ENCODE assay signal across 8 cellular contexts in the genomic region with DNA sequence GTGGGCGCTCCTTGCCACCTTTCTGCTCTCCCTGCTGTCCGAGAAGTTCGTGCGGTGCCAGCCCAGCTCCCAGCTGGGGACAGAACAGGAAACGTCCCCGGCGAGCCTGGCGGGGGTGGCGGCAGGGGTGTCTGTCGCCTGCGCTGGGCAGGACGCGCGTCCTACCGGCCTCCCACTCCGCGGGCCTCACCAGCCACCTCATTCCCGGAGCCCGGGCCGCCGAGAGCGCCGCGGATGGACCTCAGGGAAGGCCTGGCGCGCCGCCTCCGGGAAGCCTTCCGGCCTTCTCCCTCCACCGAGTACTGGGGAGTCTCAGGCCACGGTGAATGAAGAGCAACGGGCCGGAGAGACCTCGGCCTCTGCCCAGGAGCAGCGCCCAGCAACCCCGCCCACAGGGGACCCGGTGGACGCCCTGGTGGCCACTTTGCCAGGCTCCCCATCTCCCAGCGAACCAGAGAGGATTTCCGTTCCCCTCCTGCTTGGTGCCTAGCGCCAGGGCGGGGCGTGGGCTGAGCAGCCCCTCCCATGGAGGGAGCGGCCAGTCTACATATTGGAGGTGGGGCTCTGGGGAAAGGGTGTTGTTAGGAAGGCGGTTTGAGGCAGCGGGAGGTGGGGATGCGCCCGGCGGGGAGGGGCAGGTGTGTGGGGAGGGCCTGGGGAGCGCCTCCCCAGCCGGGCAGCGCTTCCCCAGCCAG. TPM values are rescaled to one million over a fixed set of nuclear protein-coding genes. Genes with fewer than 3 reads are reported as not detected.
DNase-seq lines count a peak whose midpoint lies in the region; ATAC-seq and TF ChIP-seq lines count a peak whose summit lies in the region.

No MANE protein-coding gene starts in this region.

- peaks cover 38% of the 10 kb centered on the region for H3K4me1 ChIP-seq in HUES64 (ENCODE audit: insufficient read depth, low read length)
- peaks cover 4% of the 10 kb centered on the region for H3K4me1 ChIP-seq in foreskin keratinocyte
- H3K4me1 ChIP-seq in neuronal stem cell (ENCODE audit: control insufficient read depth in 2 of 2, insufficient read depth in 1 of 2, low read depth in 1 of 2, low read length in 2 of 2): peaks cover 53 to 65% of the 10 kb centered on the region in 2 donors

- H2BK12ac ChIP-seq in neuronal stem cell (ENCODE audit: low read length): peak overlapping the region; percentile 98

- no peaks in the 10 kb centered on the region for H3K9me3 ChIP-seq in HUES64 (ENCODE audit: insufficient read depth, low read depth, low read length)
- H3K9me3 ChIP-seq in neuronal stem cell (replicated peaks in 1 of 2; ENCODE audit: control insufficient read depth in 2 of 2, insufficient read depth in 1 of 2, low read depth in 1 of 2, low read length in 2 of 2): no peaks in the 10 kb centered on the region

- H2BK120ac ChIP-seq in neuronal stem cell (ENCODE audit: low read depth, low read length): peak overlapping the region; percentile 98

- peaks cover 13% of the 10 kb centered on the region; the same call in 1 of the 2 replicates for H3K27me3 ChIP-seq in HUES64 (ENCODE audit: insufficient read depth, low read length)
- no peaks in the 10 kb centered on the region for H3K27me3 ChIP-seq in foreskin keratinocyte
- peaks cover 0 to 4% (median 0%) of the 10 kb centered on the region in 3 experiments for H3K27me3 ChIP-seq in neuronal stem cell (ENCODE audit: control insufficient read depth in 3 of 3, insufficient read depth in 3 of 3, low read depth in 1 of 3, low read length in 3 of 3)

- peak overlapping the region; percentile 95 for H3K4ac ChIP-seq in neuronal stem cell (ENCODE audit: low read length)

- under 1% methylated on average over 52 of the region's 52 CpGs for WGBS in HUES64
- WGBS in neuronal stem cell (ENCODE audit: extremely low coverage in 2 of 2, insufficient read length in 2 of 2, insufficient replicate concordance in 1 of 2), 2 donors: no CpG with 5 or more reads among the region's 52 CpGs

- H2AFZ ChIP-seq in neuronal stem cell (ENCODE audit: low read length): peak overlapping the region; percentile 77

- POLR2A ChIA-PET in RWPE1 (lab: Yijun Ruan, JAX; ENCODE audit: low non-redundant PET): no interaction called here

- ATAC-seq in GM21390 (IDR thresholded peaks at IDR 0.05; ENCODE audit: unreplicated experiment) (peak; percentile 32), foreskin keratinocyte (peak; percentile 72)

- peak overlapping the region; percentile 97 for H3K23ac ChIP-seq in neuronal stem cell (ENCODE audit: low read depth, low read length, poor library complexity)

- H3K4me3 ChIP-seq in HUES64 (ENCODE audit: low read length) (peak overlapping the region; percentile 66), neuronal stem cell (ENCODE audit: low read length in 2 of 2) (peak overlapping the region; percentile 39 to 91)

- peak overlapping the region; percentile 79; the same call in 1 of the 2 replicates for H3K27ac ChIP-seq in HUES64 (ENCODE audit: low read depth, low read length)
- peak overlapping the region; percentile 83 for H3K27ac ChIP-seq in RWPE1
- H3K27ac ChIP-seq in foreskin keratinocyte: no peak overlapping the region
- H3K27ac ChIP-seq in neuronal stem cell (replicated peaks; ENCODE audit: low read length): peak overlapping the region; percentile 90
- H3K27ac ChIP-seq in temporal lobe (ENCODE audit: low read depth, low read length): peak overlapping the region; percentile 90

- H3K36me3 ChIP-seq in HUES64 (ENCODE audit: insufficient read depth, low read length) (no peaks in the 10 kb centered on the region), neuronal stem cell (replicated peaks in 1 of 2; ENCODE audit: control insufficient read depth in 2 of 2, insufficient read depth in 2 of 2, low read length in 2 of 2) (no peaks in the 10 kb centered on the region)

- H4K8ac ChIP-seq in neuronal stem cell (ENCODE audit: low read depth, low read length): peak overlapping the region; percentile 43

- DNase-seq in COR-L47 (lab: John Stamatoyannopoulos, UW) (peak; percentile 93), RWPE1 (ENCODE audit: low spot score) (peak; percentile 90), foreskin keratinocyte (peak; percentile 66 to 85), neuronal stem cell (ENCODE audit: low spot score) (peak; percentile 70)
- peak; percentile 61 for DNase-seq in activated gamma-delta T cell treated with anti-CD3 and anti-CD28 coated beads, Interleukin-2, amount 50 U/mL, for 16 hours (ENCODE audit: low read depth)

- peaks cover 19% of the 10 kb centered on the region for H3K79me1 ChIP-seq in neuronal stem cell (ENCODE audit: low read depth, low read length)

- peak overlapping the region; percentile 100 for H2BK15ac ChIP-seq in neuronal stem cell (ENCODE audit: low read length)

- CTCF ChIA-PET in RWPE1 (lab: Yijun Ruan, JAX): interaction anchor here (0.6 to 1.2 kb wide), 7 partner anchors 13 to 132 kb away, joined by 3 to 5 read pairs (median 4); partner anchors contain the start of gene HES5

- H3K9ac ChIP-seq in HUES64 (ENCODE audit: low read depth, low read length): peak overlapping the region; percentile 67
- peak overlapping the region; percentile 98 for H3K9ac ChIP-seq in neuronal stem cell (ENCODE audit: low read depth, low read length, poor library complexity)

- TF ChIP-seq CTCF in RWPE1 (conservative IDR thresholded peaks at IDR 0.05; ENCODE audit: low read depth) (no peak), foreskin keratinocyte (conservative IDR thresholded peaks at IDR 0.05) (no peak)

- peak overlapping the region; percentile 94 for H3K4me2 ChIP-seq in neuronal stem cell (ENCODE audit: insufficient read depth, low read length, poor library complexity, severe bottlenecking)

- peak overlapping the region; percentile 100 for H2AK5ac ChIP-seq in neuronal stem cell (ENCODE audit: low read depth, low read length)

- peak overlapping the region; percentile 99 for H3K18ac ChIP-seq in neuronal stem cell (ENCODE audit: low read length)

- H3K14ac ChIP-seq in neuronal stem cell (ENCODE audit: low read length): peak overlapping the region; percentile 97

- H2BK5ac ChIP-seq in neuronal stem cell (ENCODE audit: low read length): peak overlapping the region; percentile 100

- peak overlapping the region; percentile 53 for H4K91ac ChIP-seq in neuronal stem cell (ENCODE audit: low read depth, low read length, poor library complexity)

RNA-seq across cellular contexts. Expression of gene TNFRSF14, which starts 9.5 kb away (rescaled TPM):
- 0.40 TPM for polyA plus RNA-seq in HUES64 (2013, experiment 1 of 2)
- polyA plus RNA-seq in HUES64 (2013, experiment 2 of 2): 0.44 TPM
- total RNA-seq in foreskin keratinocyte: 11.4 and 13.0 TPM in 2 replicates
- polyA plus RNA-seq in foreskin keratinocyte: 16.4 and 18.0 TPM in 2 replicates
- 1.1 TPM for polyA plus RNA-seq in neuronal stem cell (2013, experiment 1 of 2)
- polyA plus RNA-seq in neuronal stem cell (2013, experiment 2 of 2): 1.3 TPM
- total RNA-seq in temporal lobe: 0.98 TPM

RNA-seq across cellular contexts. Expression of gene HES5, which starts 16.6 kb away (rescaled TPM):
- 1.9 TPM for polyA plus RNA-seq in HUES64 (2013, experiment 1 of 2)
- 3.3 TPM for polyA plus RNA-seq in HUES64 (2013, experiment 2 of 2)
- total RNA-seq in foreskin keratinocyte (0.85 and 1.5 TPM in 2 replicates), temporal lobe (13.3 TPM)
- polyA plus RNA-seq in foreskin keratinocyte: 0.54 and 0.91 TPM in 2 replicates
- 208 TPM for polyA plus RNA-seq in neuronal stem cell (2013, experiment 1 of 2)
- polyA plus RNA-seq in neuronal stem cell (2013, experiment 2 of 2): 209 TPM

RNA-seq across cellular contexts. Expression of gene PANK4, which starts 20.3 kb away (rescaled TPM):
- 16.4 TPM for polyA plus RNA-seq in HUES64 (2013, experiment 1 of 2)
- polyA plus RNA-seq in HUES64 (2013, experiment 2 of 2): 16.7 TPM
- total RNA-seq in foreskin keratinocyte: 24.5 and 25.5 TPM in 2 replicates
- polyA plus RNA-seq in foreskin keratinocyte: 16.6 and 19.4 TPM in 2 replicates
- polyA plus RNA-seq in neuronal stem cell (2013, experiment 1 of 2): 23.5 TPM
- 22.7 TPM for polyA plus RNA-seq in neuronal stem cell (2013, experiment 2 of 2)
- 25.3 TPM for total RNA-seq in temporal lobe

RNA-seq across cellular contexts. Expression of gene PRXL2B, which starts 39.9 kb away (rescaled TPM):
- polyA plus RNA-seq in HUES64 (2013, experiment 1 of 2): 28.6 TPM
- 26.6 TPM for polyA plus RNA-seq in HUES64 (2013, experiment 2 of 2)
- total RNA-seq in foreskin keratinocyte (22.4 and 25.2 TPM in 2 replicates), temporal lobe (14.5 TPM)
- 24.6 and 26.4 TPM in 2 replicates for polyA plus RNA-seq in foreskin keratinocyte
- 35.1 TPM for polyA plus RNA-seq in neuronal stem cell (2013, experiment 1 of 2)
- 35.3 TPM for polyA plus RNA-seq in neuronal stem cell (2013, experiment 2 of 2)
